In the genomic region with DNA sequence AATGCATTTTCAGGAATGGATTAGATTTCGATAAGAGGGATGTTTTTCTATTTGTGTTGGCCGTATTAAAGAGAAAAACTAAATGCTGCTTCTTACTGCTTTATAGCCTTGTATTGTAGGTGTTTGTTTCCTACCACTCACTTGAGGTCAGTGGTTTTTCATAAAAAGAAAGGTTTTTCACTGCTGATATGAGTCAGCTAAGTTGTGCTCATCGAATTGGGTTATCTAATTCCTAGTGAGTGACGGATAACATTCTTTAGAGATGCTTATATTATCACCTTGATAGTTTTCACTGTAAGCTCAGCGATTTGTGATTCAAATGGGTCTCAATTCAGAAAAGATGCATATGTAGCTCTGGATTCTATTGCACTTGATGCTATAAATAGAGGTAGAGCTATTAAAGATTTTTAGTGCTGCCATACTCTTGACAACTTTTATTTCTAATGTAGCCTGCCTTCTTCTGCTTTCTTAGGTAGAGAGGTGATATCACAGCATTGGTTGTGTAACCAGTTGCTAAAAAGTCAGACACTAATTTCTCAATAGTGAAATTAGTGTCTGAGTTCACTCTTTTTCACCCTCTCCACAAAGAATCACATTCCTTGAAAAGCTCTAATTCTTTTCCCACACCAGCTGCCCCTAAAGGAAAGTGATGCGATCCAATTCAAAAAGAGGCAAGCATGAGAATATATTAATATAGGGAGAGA, we compare ENCODE assay signal across 2 cellular contexts.
TF ChIP-seq lines count a peak whose summit lies in the region.

No MANE protein-coding gene starts in this region.

TF ChIP-seq in GM23338, 12 proteins besides CTCF, POLR2A, EP300 and RAD21 (continued from another document):
- TF ChIP-seq, protein P1, sequence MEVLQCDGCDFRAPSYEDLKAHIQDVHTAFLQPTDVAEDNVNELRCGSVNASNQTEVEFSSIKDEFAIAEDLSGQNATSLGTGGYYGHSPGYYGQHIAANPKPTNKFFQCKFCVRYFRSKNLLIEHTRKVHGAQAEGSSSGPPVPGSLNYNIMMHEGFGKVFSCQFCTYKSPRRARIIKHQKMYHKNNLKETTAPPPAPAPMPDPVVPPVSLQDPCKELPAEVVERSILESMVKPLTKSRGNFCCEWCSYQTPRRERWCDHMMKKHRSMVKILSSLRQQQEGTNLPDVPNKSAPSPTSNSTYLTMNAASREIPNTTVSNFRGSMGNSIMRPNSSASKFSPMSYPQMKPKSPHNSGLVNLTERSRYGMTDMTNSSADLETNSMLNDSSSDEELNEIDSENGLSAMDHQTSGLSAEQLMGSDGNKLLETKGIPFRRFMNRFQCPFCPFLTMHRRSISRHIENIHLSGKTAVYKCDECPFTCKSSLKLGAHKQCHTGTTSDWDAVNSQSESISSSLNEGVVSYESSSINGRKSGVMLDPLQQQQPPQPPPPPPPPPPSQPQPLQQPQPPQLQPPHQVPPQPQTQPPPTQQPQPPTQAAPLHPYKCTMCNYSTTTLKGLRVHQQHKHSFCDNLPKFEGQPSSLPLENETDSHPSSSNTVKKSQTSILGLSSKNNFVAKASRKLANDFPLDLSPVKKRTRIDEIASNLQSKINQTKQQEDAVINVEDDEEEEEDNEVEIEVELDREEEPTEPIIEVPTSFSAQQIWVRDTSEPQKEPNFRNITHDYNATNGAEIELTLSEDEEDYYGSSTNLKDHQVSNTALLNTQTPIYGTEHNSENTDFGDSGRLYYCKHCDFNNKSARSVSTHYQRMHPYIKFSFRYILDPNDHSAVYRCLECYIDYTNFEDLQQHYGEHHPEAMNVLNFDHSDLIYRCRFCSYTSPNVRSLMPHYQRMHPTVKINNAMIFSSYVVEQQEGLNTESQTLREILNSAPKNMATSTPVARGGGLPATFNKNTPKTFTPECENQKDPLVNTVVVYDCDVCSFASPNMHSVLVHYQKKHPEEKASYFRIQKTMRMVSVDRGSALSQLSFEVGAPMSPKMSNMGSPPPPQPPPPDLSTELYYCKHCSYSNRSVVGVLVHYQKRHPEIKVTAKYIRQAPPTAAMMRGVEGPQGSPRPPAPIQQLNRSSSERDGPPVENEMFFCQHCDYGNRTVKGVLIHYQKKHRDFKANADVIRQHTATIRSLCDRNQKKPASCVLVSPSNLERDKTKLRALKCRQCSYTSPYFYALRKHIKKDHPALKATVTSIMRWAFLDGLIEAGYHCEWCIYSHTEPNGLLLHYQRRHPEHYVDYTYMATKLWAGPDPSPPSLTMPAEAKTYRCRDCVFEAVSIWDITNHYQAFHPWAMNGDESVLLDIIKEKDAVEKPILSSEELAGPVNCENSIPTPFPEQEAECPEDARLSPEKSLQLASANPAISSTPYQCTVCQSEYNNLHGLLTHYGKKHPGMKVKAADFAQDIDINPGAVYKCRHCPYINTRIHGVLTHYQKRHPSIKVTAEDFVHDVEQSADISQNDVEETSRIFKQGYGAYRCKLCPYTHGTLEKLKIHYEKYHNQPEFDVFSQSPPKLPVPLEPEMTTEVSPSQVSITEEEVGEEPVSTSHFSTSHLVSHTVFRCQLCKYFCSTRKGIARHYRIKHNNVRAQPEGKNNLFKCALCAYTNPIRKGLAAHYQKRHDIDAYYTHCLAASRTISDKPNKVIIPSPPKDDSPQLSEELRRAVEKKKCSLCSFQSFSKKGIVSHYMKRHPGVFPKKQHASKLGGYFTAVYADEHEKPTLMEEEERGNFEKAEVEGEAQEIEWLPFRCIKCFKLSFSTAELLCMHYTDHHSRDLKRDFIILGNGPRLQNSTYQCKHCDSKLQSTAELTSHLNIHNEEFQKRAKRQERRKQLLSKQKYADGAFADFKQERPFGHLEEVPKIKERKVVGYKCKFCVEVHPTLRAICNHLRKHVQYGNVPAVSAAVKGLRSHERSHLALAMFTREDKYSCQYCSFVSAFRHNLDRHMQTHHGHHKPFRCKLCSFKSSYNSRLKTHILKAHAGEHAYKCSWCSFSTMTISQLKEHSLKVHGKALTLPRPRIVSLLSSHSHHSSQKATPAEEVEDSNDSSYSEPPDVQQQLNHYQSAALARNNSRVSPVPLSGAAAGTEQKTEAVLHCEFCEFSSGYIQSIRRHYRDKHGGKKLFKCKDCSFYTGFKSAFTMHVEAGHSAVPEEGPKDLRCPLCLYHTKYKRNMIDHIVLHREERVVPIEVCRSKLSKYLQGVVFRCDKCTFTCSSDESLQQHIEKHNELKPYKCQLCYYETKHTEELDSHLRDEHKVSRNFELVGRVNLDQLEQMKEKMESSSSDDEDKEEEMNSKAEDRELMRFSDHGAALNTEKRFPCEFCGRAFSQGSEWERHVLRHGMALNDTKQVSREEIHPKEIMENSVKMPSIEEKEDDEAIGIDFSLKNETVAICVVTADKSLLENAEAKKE (CRISPR knock-in tag; IDR thresholded peaks at IDR 0.05), result no peak
- TF ChIP-seq ZNF114 (CRISPR knock-in tag; IDR thresholded peaks at IDR 0.05), result no peak
- no peak for TF ChIP-seq JUNB (IDR thresholded peaks at IDR 0.05; ENCODE audit: unreplicated experiment)

TF ChIP-seq in GM12878, 131 proteins besides CTCF, POLR2A, EP300 and RAD21 (continued from another document and continues in another):
- TF ChIP-seq, protein P2, sequence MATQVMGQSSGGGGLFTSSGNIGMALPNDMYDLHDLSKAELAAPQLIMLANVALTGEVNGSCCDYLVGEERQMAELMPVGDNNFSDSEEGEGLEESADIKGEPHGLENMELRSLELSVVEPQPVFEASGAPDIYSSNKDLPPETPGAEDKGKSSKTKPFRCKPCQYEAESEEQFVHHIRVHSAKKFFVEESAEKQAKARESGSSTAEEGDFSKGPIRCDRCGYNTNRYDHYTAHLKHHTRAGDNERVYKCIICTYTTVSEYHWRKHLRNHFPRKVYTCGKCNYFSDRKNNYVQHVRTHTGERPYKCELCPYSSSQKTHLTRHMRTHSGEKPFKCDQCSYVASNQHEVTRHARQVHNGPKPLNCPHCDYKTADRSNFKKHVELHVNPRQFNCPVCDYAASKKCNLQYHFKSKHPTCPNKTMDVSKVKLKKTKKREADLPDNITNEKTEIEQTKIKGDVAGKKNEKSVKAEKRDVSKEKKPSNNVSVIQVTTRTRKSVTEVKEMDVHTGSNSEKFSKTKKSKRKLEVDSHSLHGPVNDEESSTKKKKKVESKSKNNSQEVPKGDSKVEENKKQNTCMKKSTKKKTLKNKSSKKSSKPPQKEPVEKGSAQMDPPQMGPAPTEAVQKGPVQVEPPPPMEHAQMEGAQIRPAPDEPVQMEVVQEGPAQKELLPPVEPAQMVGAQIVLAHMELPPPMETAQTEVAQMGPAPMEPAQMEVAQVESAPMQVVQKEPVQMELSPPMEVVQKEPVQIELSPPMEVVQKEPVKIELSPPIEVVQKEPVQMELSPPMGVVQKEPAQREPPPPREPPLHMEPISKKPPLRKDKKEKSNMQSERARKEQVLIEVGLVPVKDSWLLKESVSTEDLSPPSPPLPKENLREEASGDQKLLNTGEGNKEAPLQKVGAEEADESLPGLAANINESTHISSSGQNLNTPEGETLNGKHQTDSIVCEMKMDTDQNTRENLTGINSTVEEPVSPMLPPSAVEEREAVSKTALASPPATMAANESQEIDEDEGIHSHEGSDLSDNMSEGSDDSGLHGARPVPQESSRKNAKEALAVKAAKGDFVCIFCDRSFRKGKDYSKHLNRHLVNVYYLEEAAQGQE (IDR thresholded peaks at IDR 0.05; ENCODE audit: low read depth, low read length), result no peak
- TF ChIP-seq MYB (IDR thresholded peaks at IDR 0.05; ENCODE audit: borderline replicate concordance, low read depth, low read length), result no peak
- 0 out of 2 replicates have a peak, but pooled peaks have one; percentile 6 for TF ChIP-seq MEF2A (IDR thresholded peaks at IDR 0.05; ENCODE audit: insufficient read depth, low read depth, low read length)
- TF ChIP-seq, protein P3, sequence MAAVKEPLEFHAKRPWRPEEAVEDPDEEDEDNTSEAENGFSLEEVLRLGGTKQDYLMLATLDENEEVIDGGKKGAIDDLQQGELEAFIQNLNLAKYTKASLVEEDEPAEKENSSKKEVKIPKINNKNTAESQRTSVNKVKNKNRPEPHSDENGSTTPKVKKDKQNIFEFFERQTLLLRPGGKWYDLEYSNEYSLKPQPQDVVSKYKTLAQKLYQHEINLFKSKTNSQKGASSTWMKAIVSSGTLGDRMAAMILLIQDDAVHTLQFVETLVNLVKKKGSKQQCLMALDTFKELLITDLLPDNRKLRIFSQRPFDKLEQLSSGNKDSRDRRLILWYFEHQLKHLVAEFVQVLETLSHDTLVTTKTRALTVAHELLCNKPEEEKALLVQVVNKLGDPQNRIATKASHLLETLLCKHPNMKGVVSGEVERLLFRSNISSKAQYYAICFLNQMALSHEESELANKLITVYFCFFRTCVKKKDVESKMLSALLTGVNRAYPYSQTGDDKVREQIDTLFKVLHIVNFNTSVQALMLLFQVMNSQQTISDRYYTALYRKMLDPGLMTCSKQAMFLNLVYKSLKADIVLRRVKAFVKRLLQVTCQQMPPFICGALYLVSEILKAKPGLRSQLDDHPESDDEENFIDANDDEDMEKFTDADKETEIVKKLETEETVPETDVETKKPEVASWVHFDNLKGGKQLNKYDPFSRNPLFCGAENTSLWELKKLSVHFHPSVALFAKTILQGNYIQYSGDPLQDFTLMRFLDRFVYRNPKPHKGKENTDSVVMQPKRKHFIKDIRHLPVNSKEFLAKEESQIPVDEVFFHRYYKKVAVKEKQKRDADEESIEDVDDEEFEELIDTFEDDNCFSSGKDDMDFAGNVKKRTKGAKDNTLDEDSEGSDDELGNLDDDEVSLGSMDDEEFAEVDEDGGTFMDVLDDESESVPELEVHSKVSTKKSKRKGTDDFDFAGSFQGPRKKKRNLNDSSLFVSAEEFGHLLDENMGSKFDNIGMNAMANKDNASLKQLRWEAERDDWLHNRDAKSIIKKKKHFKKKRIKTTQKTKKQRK (IDR thresholded peaks at IDR 0.05; ENCODE audit: low read depth, low read length), result no peak
- TF ChIP-seq SREBF2 (IDR thresholded peaks at IDR 0.05; ENCODE audit: low read length), result no peak
- no peak for TF ChIP-seq KDM1A (IDR thresholded peaks at IDR 0.05; ENCODE audit: borderline replicate concordance)
- TF ChIP-seq JUNB (IDR thresholded peaks at IDR 0.05), result peak; percentile 77
- no peak for TF ChIP-seq CBX3 (IDR thresholded peaks at IDR 0.05; ENCODE audit: borderline replicate concordance, low read depth)
- no peak for TF ChIP-seq EED (IDR thresholded peaks at IDR 0.05; ENCODE audit: low read depth)
- TF ChIP-seq CBFB (IDR thresholded peaks at IDR 0.05; ENCODE audit: low read depth), result 0 out of 2 replicates have a peak, but pooled peaks have one; percentile 45
- no peak for TF ChIP-seq BHLHE40 (IDR thresholded peaks at IDR 0.05; ENCODE audit: borderline replicate concordance in 1 of 2, low read depth in 2 of 2, low read length in 1 of 2)
- TF ChIP-seq TARDBP (IDR thresholded peaks at IDR 0.05; ENCODE audit: borderline replicate concordance), result no peak
- no peak for TF ChIP-seq CREM (IDR thresholded peaks at IDR 0.05; ENCODE audit: low read depth)
- TF ChIP-seq ZSCAN29 (IDR thresholded peaks at IDR 0.05), result no peak
- TF ChIP-seq, protein P4, sequence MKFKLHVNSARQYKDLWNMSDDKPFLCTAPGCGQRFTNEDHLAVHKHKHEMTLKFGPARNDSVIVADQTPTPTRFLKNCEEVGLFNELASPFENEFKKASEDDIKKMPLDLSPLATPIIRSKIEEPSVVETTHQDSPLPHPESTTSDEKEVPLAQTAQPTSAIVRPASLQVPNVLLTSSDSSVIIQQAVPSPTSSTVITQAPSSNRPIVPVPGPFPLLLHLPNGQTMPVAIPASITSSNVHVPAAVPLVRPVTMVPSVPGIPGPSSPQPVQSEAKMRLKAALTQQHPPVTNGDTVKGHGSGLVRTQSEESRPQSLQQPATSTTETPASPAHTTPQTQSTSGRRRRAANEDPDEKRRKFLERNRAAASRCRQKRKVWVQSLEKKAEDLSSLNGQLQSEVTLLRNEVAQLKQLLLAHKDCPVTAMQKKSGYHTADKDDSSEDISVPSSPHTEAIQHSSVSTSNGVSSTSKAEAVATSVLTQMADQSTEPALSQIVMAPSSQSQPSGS (IDR thresholded peaks at IDR 0.05; ENCODE audit: low read length), result peak; percentile 58
- TF ChIP-seq TAF1 (IDR thresholded peaks at IDR 0.05; ENCODE audit: borderline replicate concordance, low read depth, low read length), result no peak
- TF ChIP-seq SPI1 (IDR thresholded peaks at IDR 0.05; ENCODE audit: borderline replicate concordance, insufficient read depth, low read depth, low read length), result no peak
- no peak for TF ChIP-seq ETV6 (conservative IDR thresholded peaks at IDR 0.05 in 1 of 2, IDR thresholded peaks at IDR 0.05 in 1 of 2; ENCODE audit: borderline replicate concordance in 1 of 2, low read depth in 1 of 2)
- 0 out of 2 replicates have a peak, but pooled peaks have one; percentile 40 for TF ChIP-seq JUND (IDR thresholded peaks at IDR 0.05; ENCODE audit: low read depth, low read length)
- no peak for TF ChIP-seq GABPA (IDR thresholded peaks at IDR 0.05; ENCODE audit: low read depth)
- TF ChIP-seq IRF4 (IDR thresholded peaks at IDR 0.05; ENCODE audit: low read depth, low read length), result peak; percentile 89
- TF ChIP-seq EGR1 (IDR thresholded peaks at IDR 0.05; ENCODE audit: borderline replicate concordance in 1 of 2, low read depth in 2 of 2, low read length in 2 of 2), result no peak
- TF ChIP-seq IKZF2 (IDR thresholded peaks at IDR 0.05), result no peak; a peak in 1 of 4 replicates
- TF ChIP-seq, protein P5, sequence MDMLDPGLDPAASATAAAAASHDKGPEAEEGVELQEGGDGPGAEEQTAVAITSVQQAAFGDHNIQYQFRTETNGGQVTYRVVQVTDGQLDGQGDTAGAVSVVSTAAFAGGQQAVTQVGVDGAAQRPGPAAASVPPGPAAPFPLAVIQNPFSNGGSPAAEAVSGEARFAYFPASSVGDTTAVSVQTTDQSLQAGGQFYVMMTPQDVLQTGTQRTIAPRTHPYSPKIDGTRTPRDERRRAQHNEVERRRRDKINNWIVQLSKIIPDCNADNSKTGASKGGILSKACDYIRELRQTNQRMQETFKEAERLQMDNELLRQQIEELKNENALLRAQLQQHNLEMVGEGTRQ (IDR thresholded peaks at IDR 0.05; ENCODE audit: borderline replicate concordance, low read depth, low read length), result no peak
- no peak for TF ChIP-seq NBN (IDR thresholded peaks at IDR 0.05)
- TF ChIP-seq FOXK2 (IDR thresholded peaks at IDR 0.05), result no peak
- TF ChIP-seq, protein P6, sequence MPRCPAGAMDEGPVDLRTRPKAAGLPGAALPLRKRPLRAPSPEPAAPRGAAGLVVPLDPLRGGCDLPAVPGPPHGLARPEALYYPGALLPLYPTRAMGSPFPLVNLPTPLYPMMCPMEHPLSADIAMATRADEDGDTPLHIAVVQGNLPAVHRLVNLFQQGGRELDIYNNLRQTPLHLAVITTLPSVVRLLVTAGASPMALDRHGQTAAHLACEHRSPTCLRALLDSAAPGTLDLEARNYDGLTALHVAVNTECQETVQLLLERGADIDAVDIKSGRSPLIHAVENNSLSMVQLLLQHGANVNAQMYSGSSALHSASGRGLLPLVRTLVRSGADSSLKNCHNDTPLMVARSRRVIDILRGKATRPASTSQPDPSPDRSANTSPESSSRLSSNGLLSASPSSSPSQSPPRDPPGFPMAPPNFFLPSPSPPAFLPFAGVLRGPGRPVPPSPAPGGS (IDR thresholded peaks at IDR 0.05; ENCODE audit: borderline replicate concordance, insufficient read depth, low read depth, low read length, poor library complexity, severe bottlenecking), result no peak
- TF ChIP-seq ATF7 (IDR thresholded peaks at IDR 0.05; ENCODE audit: low read depth), result peak; percentile 41; the same call in 1 of the 2 replicates
- no peak for TF ChIP-seq SMAD5 (IDR thresholded peaks at IDR 0.05; ENCODE audit: low read depth)
- TF ChIP-seq, protein P7, sequence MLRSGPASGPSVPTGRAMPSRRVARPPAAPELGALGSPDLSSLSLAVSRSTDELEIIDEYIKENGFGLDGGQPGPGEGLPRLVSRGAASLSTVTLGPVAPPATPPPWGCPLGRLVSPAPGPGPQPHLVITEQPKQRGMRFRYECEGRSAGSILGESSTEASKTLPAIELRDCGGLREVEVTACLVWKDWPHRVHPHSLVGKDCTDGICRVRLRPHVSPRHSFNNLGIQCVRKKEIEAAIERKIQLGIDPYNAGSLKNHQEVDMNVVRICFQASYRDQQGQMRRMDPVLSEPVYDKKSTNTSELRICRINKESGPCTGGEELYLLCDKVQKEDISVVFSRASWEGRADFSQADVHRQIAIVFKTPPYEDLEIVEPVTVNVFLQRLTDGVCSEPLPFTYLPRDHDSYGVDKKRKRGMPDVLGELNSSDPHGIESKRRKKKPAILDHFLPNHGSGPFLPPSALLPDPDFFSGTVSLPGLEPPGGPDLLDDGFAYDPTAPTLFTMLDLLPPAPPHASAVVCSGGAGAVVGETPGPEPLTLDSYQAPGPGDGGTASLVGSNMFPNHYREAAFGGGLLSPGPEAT (IDR thresholded peaks at IDR 0.05; ENCODE audit: low read depth), result no peak
- no peak for TF ChIP-seq SMARCA5 (IDR thresholded peaks at IDR 0.05)
